ENCODE assay signal across 1 cellular context in the genomic region with DNA sequence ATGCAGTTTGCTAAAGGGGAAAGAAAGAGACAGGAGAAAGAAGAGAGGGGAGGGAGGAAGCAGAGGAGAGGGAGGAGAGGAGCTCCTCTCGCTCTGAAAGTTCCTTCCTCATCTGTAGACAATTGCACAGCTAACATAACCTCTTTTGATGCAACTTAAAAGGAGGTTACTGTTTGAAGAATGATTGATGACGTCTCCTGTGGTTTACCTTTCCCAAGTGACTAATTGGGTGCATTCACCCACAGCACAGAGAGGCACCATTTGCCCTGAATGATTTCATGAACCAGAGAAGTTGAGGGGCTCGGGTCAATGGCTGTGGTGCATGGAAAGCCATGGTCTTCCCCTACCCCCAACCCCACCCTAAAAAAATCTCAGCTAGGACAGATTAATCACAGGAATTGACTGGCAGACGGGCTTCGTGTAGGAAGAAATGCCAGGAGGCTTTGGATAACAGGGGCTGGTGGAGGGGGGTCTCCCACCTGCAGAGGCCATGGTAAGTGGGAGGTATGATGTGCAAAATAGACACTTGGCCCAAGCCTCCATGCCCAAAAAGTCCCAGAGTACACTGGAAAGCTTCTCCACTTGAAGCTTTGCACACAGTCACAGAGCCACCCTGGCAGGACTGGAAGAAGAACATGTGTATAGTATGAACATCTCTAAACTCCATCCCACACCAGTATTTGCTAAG.
TF ChIP-seq lines count a peak whose summit lies in the region.

No MANE protein-coding gene starts in this region.

TF ChIP-seq in A549, 52 proteins besides CTCF, POLR2A, EP300 and RAD21 (continued from another document):
- TF ChIP-seq, protein P1, sequence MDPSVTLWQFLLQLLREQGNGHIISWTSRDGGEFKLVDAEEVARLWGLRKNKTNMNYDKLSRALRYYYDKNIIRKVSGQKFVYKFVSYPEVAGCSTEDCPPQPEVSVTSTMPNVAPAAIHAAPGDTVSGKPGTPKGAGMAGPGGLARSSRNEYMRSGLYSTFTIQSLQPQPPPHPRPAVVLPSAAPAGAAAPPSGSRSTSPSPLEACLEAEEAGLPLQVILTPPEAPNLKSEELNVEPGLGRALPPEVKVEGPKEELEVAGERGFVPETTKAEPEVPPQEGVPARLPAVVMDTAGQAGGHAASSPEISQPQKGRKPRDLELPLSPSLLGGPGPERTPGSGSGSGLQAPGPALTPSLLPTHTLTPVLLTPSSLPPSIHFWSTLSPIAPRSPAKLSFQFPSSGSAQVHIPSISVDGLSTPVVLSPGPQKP (IDR thresholded peaks at IDR 0.05; ENCODE audit: low read depth, low read length) = no peak
- TF ChIP-seq PHF8 (IDR thresholded peaks at IDR 0.05; ENCODE audit: borderline replicate concordance, low read depth) (no peak), EHF (CRISPR knock-in tag; IDR thresholded peaks at IDR 0.05) (no peak), KDM1A (IDR thresholded peaks at IDR 0.05; ENCODE audit: low read depth) (no peak)
- TF ChIP-seq, protein P2, sequence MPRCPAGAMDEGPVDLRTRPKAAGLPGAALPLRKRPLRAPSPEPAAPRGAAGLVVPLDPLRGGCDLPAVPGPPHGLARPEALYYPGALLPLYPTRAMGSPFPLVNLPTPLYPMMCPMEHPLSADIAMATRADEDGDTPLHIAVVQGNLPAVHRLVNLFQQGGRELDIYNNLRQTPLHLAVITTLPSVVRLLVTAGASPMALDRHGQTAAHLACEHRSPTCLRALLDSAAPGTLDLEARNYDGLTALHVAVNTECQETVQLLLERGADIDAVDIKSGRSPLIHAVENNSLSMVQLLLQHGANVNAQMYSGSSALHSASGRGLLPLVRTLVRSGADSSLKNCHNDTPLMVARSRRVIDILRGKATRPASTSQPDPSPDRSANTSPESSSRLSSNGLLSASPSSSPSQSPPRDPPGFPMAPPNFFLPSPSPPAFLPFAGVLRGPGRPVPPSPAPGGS (IDR thresholded peaks at IDR 0.05) = peak; percentile 60; the same call in 1 of the 3 replicates
- TF ChIP-seq, protein P3, sequence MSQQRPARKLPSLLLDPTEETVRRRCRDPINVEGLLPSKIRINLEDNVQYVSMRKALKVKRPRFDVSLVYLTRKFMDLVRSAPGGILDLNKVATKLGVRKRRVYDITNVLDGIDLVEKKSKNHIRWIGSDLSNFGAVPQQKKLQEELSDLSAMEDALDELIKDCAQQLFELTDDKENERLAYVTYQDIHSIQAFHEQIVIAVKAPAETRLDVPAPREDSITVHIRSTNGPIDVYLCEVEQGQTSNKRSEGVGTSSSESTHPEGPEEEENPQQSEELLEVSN (IDR thresholded peaks at IDR 0.05; ENCODE audit: borderline replicate concordance, low read depth) = no peak; the same call in 1 of the 2 replicates
